Comparison of ENCODE assay signal across 30 cellular contexts in genomic region chr11:108970221-108970991, GRCh38.
DNase-seq lines count a peak whose midpoint lies in the region; TF ChIP-seq lines count a peak whose summit lies in the region.
"Had no signal": no experiment of that assay in that cellular context is flagged by ENCODE, and none has a peak within 500 bp of the region (broad histone marks: within the 10 kb centered on the region; RNA-seq: fewer than 3 reads in every experiment).

No MANE protein-coding gene starts in this region.

- no TSS peak for BruUV-seq in A673 (replicated peaks; lab: Mats Ljungman, UMichigan)

- TF ChIP-seq CTCF in A673 (conservative IDR thresholded peaks at IDR 0.05; ENCODE audit: low read depth, low read length): 0 out of 2 replicates have a peak, but pooled peaks have one; percentile 19
- TF ChIP-seq CTCF in cardiac fibroblast (IDR thresholded peaks at IDR 0.05; ENCODE audit: low read depth, low read length): no peak
- no peak for TF ChIP-seq CTCF in foreskin fibroblast (IDR thresholded peaks at IDR 0.05; ENCODE audit: low read depth, low read length)

- DNase-seq in A673 (ENCODE audit: low spot score): no peak
- DNase-seq in MV-4-11 (lab: John Stamatoyannopoulos, UW): peak; percentile 13
- peak; percentile 43 to 57 for DNase-seq in cardiac fibroblast (ENCODE audit: low read depth in 2 of 2)
- peak; percentile 20 to 26 for DNase-seq in foreskin fibroblast
- DNase-seq in NCI-H1436 (lab: John Stamatoyannopoulos, UW): no peak
- no peak for DNase-seq in SIG-M5 (lab: John Stamatoyannopoulos, UW)
- DNase-seq in HuH-7 (ENCODE audit: low spot score): no peak
- DNase-seq in AG08395 (ENCODE audit: low spot score): no peak
- DNase-seq: activated CD4-positive, alpha-beta T cell treated with anti-CD3 and anti-CD28 coated beads, Interleukin-2, amount 10 ng/mL, durations not matched to agents 7 days and 5 days; activated naive CD4-positive, alpha-beta T cell treated with Interleukin-2 at 50 U/mL for 16 hours; activated T-cell treated with anti-CD3 and anti-CD28 coated beads, Interleukin-2, amount 50 U/mL, for 72 hours; BE2C; CD8-positive, alpha-beta memory T cell; effector CD8-positive, alpha-beta T cell; erythroblast; naive thymus-derived CD8-positive, alpha-beta T cell; NCI-H1092; NCI-H187; NCI-H2171; NCI-H524; retina; Right ventricle myocardium superior; stimulated activated CD4-positive, alpha-beta T cell treated with anti-CD3 and anti-CD28 coated beads, Interleukin-1b, Interleukin-23, amount 100 ng/mL, for 48 hours; SW 1271; T-helper 9 cell had no signal

- H3K9me3 ChIP-seq in A673 (ENCODE audit: low read depth, low read length, poor library complexity, severe bottlenecking): no peaks in the 10 kb centered on the region
- H3K9me3 ChIP-seq: A549, BE2C, HAP-1, tibial nerve had no signal

- CTCF ChIA-PET in A673 (lab: Charles Lee): no interaction called here

- H3K4me3 ChIP-seq in A673 (ENCODE audit: low read depth, low read length, poor library complexity, severe bottlenecking) (no peak overlapping the region), cardiac fibroblast (replicated peaks in 1 of 2; ENCODE audit: low read depth in 2 of 2, low read length in 2 of 2) (no peak overlapping the region), foreskin fibroblast (ENCODE audit: low read depth in 1 of 2, low read length in 2 of 2) (no peak overlapping the region)
- H3K4me3 ChIP-seq: A549, HAP-1, PC-9, smooth muscle cell, tibial nerve had no signal

- no peak overlapping the region for H3K27ac ChIP-seq in A673 (ENCODE audit: low read depth, low read length, poor library complexity, severe bottlenecking)
- H3K27ac ChIP-seq: PC-9, tibial nerve had no signal

- H3K27me3 ChIP-seq in A673 (replicated peaks; ENCODE audit: insufficient read depth, low read depth, low read length, poor library complexity): no peaks in the 10 kb centered on the region
- H3K27me3 ChIP-seq: BE2C, tibial nerve had no signal

- POLR2A ChIA-PET in A673 (lab: Charles Lee; ENCODE audit: low non-redundant PET): no interaction called here

- no peaks in the 10 kb centered on the region for H3K4me1 ChIP-seq in A673 (ENCODE audit: insufficient read depth, low read length, poor library complexity, severe bottlenecking)
- H3K4me1 ChIP-seq: tibial nerve had no signal

- intact Hi-C loops in A673 (cut with micrococcal nuclease; ENCODE audit: unreplicated experiment): no loop called here

- no peaks in the 10 kb centered on the region for H3K36me3 ChIP-seq in A673 (ENCODE audit: insufficient read depth, low read length, poor library complexity, severe bottlenecking)
- H3K36me3 ChIP-seq: BE2C, HAP-1, tibial nerve had no signal

Comparison
In these comparisons a context has a peak if more than half of its experiments do, and no peak if none do; other contexts are left out.
1. DNase-seq: peak in MV-4-11 (single experiment), cardiac fibroblast (2 of 2) and foreskin fibroblast (2 of 2); none in A673 (single experiment), NCI-H1436 (single experiment), SIG-M5 (single experiment), HuH-7 (single experiment) and AG08395 (single experiment).